Comparison of ENCODE assay signal across 8 cellular contexts in the genomic region with DNA sequence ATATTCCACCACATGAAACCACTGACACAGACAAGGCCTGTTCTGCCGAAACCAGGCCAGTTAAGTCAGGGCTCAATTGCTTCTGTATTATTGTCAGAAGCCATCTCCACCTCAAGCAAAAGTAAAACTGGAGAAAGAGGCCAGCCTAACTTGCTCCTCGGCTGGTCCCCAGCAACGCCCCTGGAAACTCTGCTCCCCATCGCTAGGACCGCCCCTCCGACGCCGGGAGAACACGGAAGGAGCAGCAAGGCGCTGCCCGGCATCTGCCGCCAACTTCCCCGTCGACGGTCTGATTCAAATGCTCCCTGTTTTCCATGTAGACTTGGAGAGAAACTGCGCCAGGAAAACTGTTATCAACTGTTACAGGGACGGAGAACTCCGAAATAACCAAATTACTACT. TPM values are rescaled to one million over a fixed set of nuclear protein-coding genes. Genes with fewer than 3 reads are reported as not detected.
DNase-seq lines count a peak whose midpoint lies in the region; ATAC-seq and TF ChIP-seq lines count a peak whose summit lies in the region.
"Not testable (repeated sequence)": the region's sequence is repeated elsewhere in the genome, so short reads cannot be mapped to it uniquely, and the experiment has no call there.

No MANE protein-coding gene starts in this region.

- H3K4me2 ChIP-seq in HCT116 (ENCODE audit: low read length) (peak overlapping the region; percentile 69), neuronal stem cell (ENCODE audit: insufficient read depth, low read length, poor library complexity, severe bottlenecking) (peak overlapping the region; percentile 49)

- not testable (repeated sequence) for H2AFZ ChIP-seq in HCT116 (ENCODE audit: low read depth, low read length, poor library complexity, severe bottlenecking); neuronal stem cell (ENCODE audit: low read length)

- H3K18ac ChIP-seq in neuronal stem cell (ENCODE audit: low read length) = not testable (repeated sequence)

- RAD21 ChIA-PET in HCT116 (lab: Charles Lee; ENCODE audit: low non-redundant PET in 1 of 2, low total read pairs in 2 of 2, uncharacterized antibody in 2 of 2, unreplicated experiment in 2 of 2) = not testable (repeated sequence)

- H3K4me3 ChIP-seq in HCT116 (replicated peaks in 1 of 2; ENCODE audit: low read depth in 1 of 2, low read length in 2 of 2) (peak overlapping the region; percentile 54 to 61), right atrium auricular region (peak overlapping the region; percentile 61), neuronal stem cell (ENCODE audit: low read length in 2 of 2) (peak overlapping the region; percentile 72 to 81), vagina (peak overlapping the region; percentile 56 to 77)

- not testable (repeated sequence) for DNase-seq in HCT116 (ENCODE audit: low read depth, low spot score); T-helper 17 cell; right atrium auricular region (ENCODE audit: low spot score); neuronal stem cell (ENCODE audit: low spot score); vagina (ENCODE audit: extremely low spot score in 2 of 2)
- DNase-seq in MCF 10A (ENCODE audit: unreplicated experiment) = peak; percentile 20

- H2BK5ac ChIP-seq in neuronal stem cell (ENCODE audit: low read length) = not testable (repeated sequence)

- H3K9me2 ChIP-seq in HCT116 (ENCODE audit: insufficient read depth) = not testable (repeated sequence)

- not testable (repeated sequence) for H3K79me1 ChIP-seq in neuronal stem cell (ENCODE audit: low read depth, low read length)

- H3K4me3 Mint-ChIP-seq in T-helper 17 cell (peak overlapping the region; percentile 88), MCF 10A (ENCODE audit: unreplicated experiment) (peak overlapping the region; percentile 82)

- ATAC-seq in GM18511 (IDR thresholded peaks at IDR 0.05; ENCODE audit: unreplicated experiment) = peak; percentile 74
- ATAC-seq in HCT116 = peak; percentile 63
- ATAC-seq in HG03575 (IDR thresholded peaks at IDR 0.05; ENCODE audit: extremely low read depth, insufficient number of reproducible peaks, low FRiP score, unreplicated experiment) = peak; percentile 28
- ATAC-seq in T-helper 17 cell = peak; percentile 33

- H3K4me1 ChIP-seq in HCT116 (ENCODE audit: control insufficient read depth in 1 of 2, insufficient read depth in 2 of 2, low read length in 2 of 2); right atrium auricular region; neuronal stem cell (ENCODE audit: control insufficient read depth in 2 of 2, insufficient read depth in 1 of 2, low read depth in 1 of 2, low read length in 2 of 2); vagina: not testable (repeated sequence)

- H3K36me3 ChIP-seq in HCT116 (ENCODE audit: control insufficient read depth in 1 of 2, insufficient read depth in 2 of 2, low read length in 2 of 2); right atrium auricular region; neuronal stem cell (replicated peaks in 1 of 2; ENCODE audit: control insufficient read depth in 2 of 2, insufficient read depth in 2 of 2, low read length in 2 of 2); vagina: not testable (repeated sequence)

- H2AK5ac ChIP-seq in neuronal stem cell (ENCODE audit: low read depth, low read length) = not testable (repeated sequence)

- not testable (repeated sequence) for TF ChIP-seq POLR2A in HCT116 (IDR thresholded peaks at IDR 0.05; ENCODE audit: borderline replicate concordance, extremely low read depth, insufficient read depth, insufficient read length); vagina (IDR thresholded peaks at IDR 0.05)

- H3K9me3 ChIP-seq in HCT116 (ENCODE audit: control insufficient read depth in 1 of 2, insufficient read depth in 1 of 2, low read depth in 1 of 2, low read length in 2 of 2); T-helper 17 cell (ENCODE audit: control insufficient read depth, low read length, poor library complexity, severe bottlenecking); right atrium auricular region; neuronal stem cell (replicated peaks in 1 of 2; ENCODE audit: control insufficient read depth in 2 of 2, insufficient read depth in 1 of 2, low read depth in 1 of 2, low read length in 2 of 2); vagina: not testable (repeated sequence)

- no CpG with 5 or more reads among the region's 18 CpGs for WGBS in neuronal stem cell (ENCODE audit: extremely low coverage in 2 of 2, insufficient read length in 2 of 2, insufficient replicate concordance in 1 of 2), 2 donors

- intact Hi-C loops in HCT116 (cut with micrococcal nuclease); MCF 10A (cut with micrococcal nuclease); vagina (cut with DNase I): not testable (repeated sequence)

- TF ChIP-seq CTCF in HCT116 (IDR thresholded peaks at IDR 0.05 in 2 of 3, conservative IDR thresholded peaks at IDR 0.05 in 1 of 3; ENCODE audit: borderline replicate concordance in 1 of 3, insufficient read depth in 1 of 3, low read depth in 2 of 3, low read length in 2 of 3); MCF 10A (IDR thresholded peaks at IDR 0.05; ENCODE audit: unreplicated experiment); right atrium auricular region (IDR thresholded peaks at IDR 0.05); vagina (IDR thresholded peaks at IDR 0.05): not testable (repeated sequence)

- H4K8ac ChIP-seq in neuronal stem cell (ENCODE audit: low read depth, low read length) = not testable (repeated sequence)

- not testable (repeated sequence) for H4K91ac ChIP-seq in neuronal stem cell (ENCODE audit: low read depth, low read length, poor library complexity)

- CTCF ChIA-PET in HCT116 (lab: Charles Lee); MCF 10A (lab: Yijun Ruan, JAX): not testable (repeated sequence)

- H3K4me1 Mint-ChIP-seq in T-helper 17 cell = peaks cover 11% of the 10 kb centered on the region
- H3K4me1 Mint-ChIP-seq in MCF 10A (ENCODE audit: insufficient read depth, unreplicated experiment) = not testable (repeated sequence)

- H3K4ac ChIP-seq in neuronal stem cell (ENCODE audit: low read length) = not testable (repeated sequence)

- not testable (repeated sequence) for H3K27me3 Mint-ChIP-seq in T-helper 17 cell; MCF 10A (ENCODE audit: insufficient read depth, unreplicated experiment)

- H3K23ac ChIP-seq in neuronal stem cell (ENCODE audit: low read depth, low read length, poor library complexity) = not testable (repeated sequence)

- not testable (repeated sequence) for H3K9me3 Mint-ChIP-seq in MCF 10A (ENCODE audit: unreplicated experiment)

- TF ChIP-seq RAD21 in HCT116 (IDR thresholded peaks at IDR 0.05; ENCODE audit: low read depth) = not testable (repeated sequence)

- peaks cover 32% of the 10 kb centered on the region for H3K79me2 ChIP-seq in HCT116 (ENCODE audit: insufficient read depth, low read length)

- peak overlapping the region; percentile 65 for H3K9ac ChIP-seq in HCT116 (ENCODE audit: low read length)
- not testable (repeated sequence) for H3K9ac ChIP-seq in neuronal stem cell (ENCODE audit: low read depth, low read length, poor library complexity)

- not testable (repeated sequence) for H2BK12ac ChIP-seq in neuronal stem cell (ENCODE audit: low read length)

- BruUV-seq in HCT116 (replicated peaks; lab: Mats Ljungman, UMichigan); MCF 10A (replicated peaks; lab: Mats Ljungman, UMichigan): not testable (repeated sequence)

- H3K27ac Mint-ChIP-seq in T-helper 17 cell (peak overlapping the region; percentile 85), MCF 10A (ENCODE audit: low read depth, unreplicated experiment) (peak overlapping the region; percentile 76)

- H4K20me1 ChIP-seq in HCT116 (ENCODE audit: insufficient read depth) = not testable (repeated sequence)

- not testable (repeated sequence) for H3K14ac ChIP-seq in neuronal stem cell (ENCODE audit: low read length)

- H2BK120ac ChIP-seq in neuronal stem cell (ENCODE audit: low read depth, low read length) = not testable (repeated sequence)

- not testable (repeated sequence) for H3K27ac ChIP-seq in HCT116 (ENCODE audit: low read depth, low read length); neuronal stem cell (replicated peaks; ENCODE audit: low read length)
- H3K27ac ChIP-seq in right atrium auricular region = peak overlapping the region; percentile 82 to 90
- H3K27ac ChIP-seq in vagina = peak overlapping the region; percentile 73

- POLR2A ChIA-PET in HCT116 (lab: Charles Lee) = not testable (repeated sequence)
- POLR2A ChIA-PET in MCF 10A (lab: Yijun Ruan, JAX) = interaction anchor here (0.7 to 1.2 kb wide), 2 partner anchors 120 to 137 kb away, joined by 3 to 5 read pairs; no protein-coding TSS in a partner anchor

- H3K27me3 ChIP-seq in HCT116 (ENCODE audit: insufficient read depth, low read length); right atrium auricular region; neuronal stem cell (ENCODE audit: control insufficient read depth in 3 of 3, insufficient read depth in 3 of 3, low read depth in 1 of 3, low read length in 3 of 3); vagina: not testable (repeated sequence)

- H2BK15ac ChIP-seq in neuronal stem cell (ENCODE audit: low read length) = not testable (repeated sequence)

- H3K36me3 Mint-ChIP-seq in T-helper 17 cell (ENCODE audit: low read depth); MCF 10A (ENCODE audit: insufficient read depth, unreplicated experiment): not testable (repeated sequence)

RNA-seq across cellular contexts. Expression of a gene that starts 26.3 kb away (rescaled TPM):
- total RNA-seq in HCT116 (2021; ENCODE audit: unreplicated experiment) (15.5 TPM), T-helper 17 cell (not detected), MCF 10A (2022) (1.9 and 2.8 TPM in 2 replicates), right atrium auricular region (not detected), vagina (1.5 TPM)
- 13.4 and 20.3 TPM in 2 replicates for polyA plus RNA-seq in HCT116 (2012)
- polyA plus RNA-seq in neuronal stem cell (2013, experiment 1 of 2) = 20.7 TPM
- polyA plus RNA-seq in neuronal stem cell (2013, experiment 2 of 2) = 20.4 TPM
